Comparison of ENCODE assay signal across 23 cellular contexts in genomic region chr2:392181-392920, GRCh38.
"Had no signal": no experiment of that assay in that cellular context is flagged by ENCODE, and none has a peak within 500 bp of the region (broad histone marks: within the 10 kb centered on the region; RNA-seq: fewer than 3 reads in every experiment).

No MANE protein-coding gene starts in this region.

- H3K27me3 Mint-ChIP-seq: activated naive CD8-positive, alpha-beta T cell; stimulated activated naive CD8-positive, alpha-beta T cell treated with anti-CD3 and anti-CD28 coated beads, Interleukin-15, Interleukin-2, amounts not matched to agents 100 ng/mL and 50 ng/mL, for 24 hours had no signal

- H3K4me1 ChIP-seq: adrenal gland, ascending aorta, colonic mucosa, gastroesophageal sphincter, thyroid gland had no signal

- FAIRE-seq: TTC549 had no signal

- H3K4me3 Mint-ChIP-seq: activated T-cell treated with anti-CD3 and anti-CD28 coated beads, Interleukin-2, amount 50 U/mL, for 4 hours; stimulated activated naive CD8-positive, alpha-beta T cell treated with anti-CD3 and anti-CD28 coated beads, Interleukin-15, Interleukin-2, amounts not matched to agents 100 ng/mL and 50 ng/mL, for 24 hours had no signal

- H3K9me3 ChIP-seq: adrenal gland, ascending aorta, colonic mucosa, esophagus squamous epithelium, gastroesophageal sphincter, mucosa of descending colon, spleen, thyroid gland had no signal

- H3K27ac ChIP-seq: adrenal gland, ascending aorta, brain microvascular endothelial cell, colonic mucosa, dorsolateral prefrontal cortex, esophagus squamous epithelium, gastroesophageal sphincter, spleen, thyroid gland had no signal

- H3K36me3 ChIP-seq: adrenal gland, ascending aorta, brain microvascular endothelial cell, colonic mucosa, esophagus squamous epithelium, gastroesophageal sphincter, spleen, thyroid gland had no signal

- H3K36me3 Mint-ChIP-seq: activated naive CD8-positive, alpha-beta T cell had no signal

- H3K27ac Mint-ChIP-seq: activated naive CD8-positive, alpha-beta T cell; activated T-helper 2 cell treated with anti-CD3 and anti-CD28 coated beads, Interferon-gamma antibody, Interleukin-2, Interleukin-4, amounts not matched to agents 10 μg/mL and 5 μg/mL and 100 μg/mL, durations not matched to agents 14 hours and 24 hours and 36 hours; progenitor cell of endocrine pancreas; stimulated activated naive CD8-positive, alpha-beta T cell treated with anti-CD3 and anti-CD28 coated beads, Interleukin-15, Interleukin-2, amounts not matched to agents 100 ng/mL and 50 ng/mL, for 24 hours had no signal

- H3K4me3 ChIP-seq: adrenal gland, ascending aorta, colonic mucosa, dorsolateral prefrontal cortex, esophagus squamous epithelium, gastroesophageal sphincter, mucosa of descending colon, spleen, thyroid gland had no signal

- ATAC-seq: activated T-cell treated with anti-CD3 and anti-CD28 coated beads, Interleukin-2, amount 50 U/mL, for 4 hours; gastroesophageal sphincter; mucosa of descending colon had no signal

- H3K9me3 Mint-ChIP-seq: activated T-cell treated with anti-CD3 and anti-CD28 coated beads, Interleukin-2, amount 50 U/mL, for 4 hours; stimulated activated naive CD8-positive, alpha-beta T cell treated with anti-CD3 and anti-CD28 coated beads, Interleukin-15, Interleukin-2, amounts not matched to agents 100 ng/mL and 50 ng/mL, for 24 hours had no signal

- H3K27me3 ChIP-seq: adrenal gland, ascending aorta, brain microvascular endothelial cell, colonic mucosa, dorsolateral prefrontal cortex, thyroid gland had no signal

- DNase-seq: activated CD4-positive, alpha-beta T cell treated with anti-CD3 and anti-CD28 coated beads for 1 hour; activated CD4-positive, alpha-beta T cell treated with anti-CD3 and anti-CD28 coated beads, Interleukin-2, amount 50 U/mL, for 4 hours; activated CD8-positive, alpha-beta memory T cell treated with anti-CD3 and anti-CD28 coated beads, Interleukin-2, amount 50 U/mL, for 48 hours; activated naive CD4-positive, alpha-beta T cell; activated T-cell treated with anti-CD3 and anti-CD28 coated beads, Interleukin-2, amount 50 U/mL, for 4 hours; adrenal gland; brain microvascular endothelial cell; colonic mucosa; dorsolateral prefrontal cortex; esophagus squamous epithelium; hypothalamus; mucosa of descending colon; retina; spleen; substantia nigra; thyroid gland had no signal
